Comparison of ENCODE assay signal across 8 cellular contexts in genomic region chr12:55829967-55830600, GRCh38. TPM values are rescaled to one million over a fixed set of nuclear protein-coding genes. Genes with fewer than 3 reads are reported as not detected.
DNase-seq lines count a peak whose midpoint lies in the region; ATAC-seq, FAIRE-seq and TF ChIP-seq lines count a peak whose summit lies in the region.

No MANE protein-coding gene starts in this region.

- FAIRE-seq in small intestine (lab: Jason Lieb, UNC), result no peak

- 2% methylated on average over 20 of the region's 37 CpGs for WGBS in SK-N-SH (ENCODE audit: low lambda C conversion rate)
- 0 to 1% (median 0%) methylated on average over 31 to 37 of the region's 37 CpGs for WGBS in small intestine, 3 donors

- ATAC-seq in GM18519 (IDR thresholded peaks at IDR 0.05; ENCODE audit: low FRiP score, unreplicated experiment) (peak; percentile 4), HG03066 (IDR thresholded peaks at IDR 0.05; ENCODE audit: low read depth, unreplicated experiment) (peak; percentile 34)

- H3K9me3 ChIP-seq in SK-N-SH, result no peaks in the 10 kb centered on the region
- H3K9me3 ChIP-seq in iPS-20b (ENCODE audit: insufficient read depth, low read depth, low read length), result no peaks in the 10 kb centered on the region
- no peaks in the 10 kb centered on the region for H3K9me3 ChIP-seq in small intestine (ENCODE audit: control insufficient read depth, low read depth)

- H3K4me3 ChIP-seq in AG10803 (ENCODE audit: low read length) (peak overlapping the region; percentile 92), SK-N-SH (ENCODE audit: low read depth in 2 of 2, low read length in 1 of 2) (peak overlapping the region; percentile 89 to 92), iPS-20b (ENCODE audit: low read length) (peak overlapping the region; percentile 91), small intestine (ENCODE audit: low read depth in 1 of 2, low read length in 2 of 2) (peak overlapping the region; percentile 78 to 84)

- H4K20me1 ChIP-seq in SK-N-SH (ENCODE audit: insufficient read depth), result no peaks in the 10 kb centered on the region

- peaks cover under 1% of the 10 kb centered on the region for H3F3A ChIP-seq in SK-N-SH (replicated peaks; ENCODE audit: insufficient read depth)

- peaks cover 4 to 45% of the 10 kb centered on the region in 2 experiments; a peak in 3 of 4 replicates for H3K4me1 ChIP-seq in SK-N-SH (ENCODE audit: control insufficient read depth in 1 of 2, insufficient read depth in 2 of 2, low read depth in 1 of 2, low read length in 1 of 2)
- peaks cover 8% of the 10 kb centered on the region; the same call in 1 of the 2 replicates for H3K4me1 ChIP-seq in iPS-20b (ENCODE audit: insufficient read depth, low read length)
- H3K4me1 ChIP-seq in small intestine (ENCODE audit: control insufficient read depth in 2 of 2, insufficient read depth in 1 of 2, low read depth in 1 of 2, low read length in 1 of 2), result peaks cover 10% of the 10 kb centered on the region in 2 donors

- peak overlapping the region; percentile 95 for H3K4me2 ChIP-seq in SK-N-SH

- in situ Hi-C loops in T47D (cut with HindIII; ENCODE audit: low pct_unique_long_range_greater_than_20kb, low sequenced_read_pairs), result no loop called here

- peaks cover 51% of the 10 kb centered on the region for H3K79me2 ChIP-seq in SK-N-SH (ENCODE audit: insufficient read depth)

- TF ChIP-seq CTCF in AG10803 (conservative IDR thresholded peaks at IDR 0.05; ENCODE audit: low read length) (no peak), SK-N-SH (IDR thresholded peaks at IDR 0.05) (no peak)

- peaks cover 3 to 14% of the 10 kb centered on the region in 2 experiments for H3K36me3 ChIP-seq in SK-N-SH (replicated peaks in 1 of 2; ENCODE audit: control insufficient read depth in 1 of 2, insufficient read depth in 2 of 2, low read length in 1 of 2)
- H3K36me3 ChIP-seq in iPS-20b (ENCODE audit: insufficient read depth, low read depth, low read length), result peaks cover 8% of the 10 kb centered on the region; the same call in 1 of the 2 replicates
- no peaks in the 10 kb centered on the region for H3K36me3 ChIP-seq in small intestine (ENCODE audit: control insufficient read depth in 2 of 2, insufficient read depth in 2 of 2, low read length in 2 of 2)

- H3K9me2 ChIP-seq in SK-N-SH, result no peaks in the 10 kb centered on the region

- H2AFZ ChIP-seq in SK-N-SH (ENCODE audit: low read depth), result peak overlapping the region; percentile 61; the same call in 1 of the 2 replicates

- TF ChIP-seq EP300 in SK-N-SH (IDR thresholded peaks at IDR 0.05; ENCODE audit: borderline replicate concordance in 1 of 2, low read depth in 1 of 2, low read length in 1 of 2), result no peak; a peak in 1 of 4 replicates

- H3K27ac ChIP-seq in SK-N-SH (ENCODE audit: low read depth in 2 of 2, low read length in 1 of 2), result peak overlapping the region; percentile 84
- peak overlapping the region; percentile 83 for H3K27ac ChIP-seq in iPS-20b (ENCODE audit: low read length)
- peak overlapping the region; percentile 82 to 96 for H3K27ac ChIP-seq in small intestine (ENCODE audit: low read depth in 1 of 2, low read length in 1 of 2)

- peak; percentile 39; the same call in 1 of the 2 replicates for TF ChIP-seq RAD21 in SK-N-SH (IDR thresholded peaks at IDR 0.05; ENCODE audit: low read length)

- H3K27me3 ChIP-seq in SK-N-SH (ENCODE audit: insufficient read depth) (no peaks in the 10 kb centered on the region), iPS-20b (ENCODE audit: insufficient read depth, low read length) (no peaks in the 10 kb centered on the region), small intestine (ENCODE audit: control insufficient read depth in 2 of 2, insufficient read depth in 2 of 2, low read length in 2 of 2) (no peaks in the 10 kb centered on the region)

- peak overlapping the region; percentile 84 for H3K9ac ChIP-seq in SK-N-SH
- H3K9ac ChIP-seq in iPS-20b (ENCODE audit: low read depth, low read length), result peak overlapping the region; percentile 95

- DNase-seq in AG10803 (ENCODE audit: low read depth) (no peak), SK-N-SH (peak; percentile 79), T47D (ENCODE audit: low read depth in 1 of 2, low spot score in 1 of 2) (peak; percentile 36 to 52), small intestine (peak; percentile 70), kidney tubule cell (ENCODE audit: low spot score) (no peak)

- CTCF ChIA-PET in SK-N-SH (lab: Yijun Ruan, JAX), result interaction anchor here (0.6 to 3.6 kb wide), 13 partner anchors 10 to 1431 kb away, joined by 3 to 36 read pairs (median 5); partner anchors contain the start of genes DGKA, GDF11, ORMDL2 and PYM1

- POLR2A ChIA-PET in SK-N-SH (lab: Yijun Ruan, JAX), result interaction anchor here (0.8 to 3.9 kb wide), 20 partner anchors 12 to 288 kb away, joined by 3 to 54 read pairs (median 5); partner anchors contain the start of genes CD63, GDF11, ORMDL2 and PA2G4

TF ChIP-seq in SK-N-SH, 30 proteins besides CTCF, POLR2A, EP300 and RAD21:
- no peak for TF ChIP-seq POLR2AphosphoS5 (IDR thresholded peaks at IDR 0.05; ENCODE audit: low read depth, low read length)
- TF ChIP-seq TEAD4 (IDR thresholded peaks at IDR 0.05; ENCODE audit: borderline replicate concordance, insufficient read depth), result no peak
- TF ChIP-seq SIN3A (IDR thresholded peaks at IDR 0.05; ENCODE audit: borderline replicate concordance, low read depth, low read length), result 0 out of 2 replicates have a peak, but pooled peaks have one; percentile 15
- peak; percentile 6; the same call in 1 of the 2 replicates for TF ChIP-seq SMC3 (IDR thresholded peaks at IDR 0.05; ENCODE audit: low read depth, low read length)
- TF ChIP-seq RCOR1 (IDR thresholded peaks at IDR 0.05; ENCODE audit: low read length), result no peak
- peak; percentile 22; the same call in 1 of the 2 replicates for TF ChIP-seq FOXJ3 (CRISPR knock-in tag; IDR thresholded peaks at IDR 0.05)

RNA-seq across cellular contexts. Expression of gene DNAJC14, which starts 0.7 kb away (rescaled TPM):
- 11.0 and 15.4 TPM in 2 replicates for polyA plus RNA-seq in SK-N-SH (2012; rRNA removed)
- 15.9 and 16.6 TPM in 2 replicates for polyA plus RNA-seq in SK-N-SH (2012; cell fraction: cytosol; rRNA removed)
- polyA plus RNA-seq in SK-N-SH (2012; cell fraction: nucleus; rRNA removed), result 7.5 and 9.3 TPM in 2 replicates
- polyA plus RNA-seq in small intestine, result 10 to 100 TPM; 12.7 to 25.3 (median 13.2) TPM

RNA-seq across cellular contexts. Expression of gene ORMDL2, which starts 12.2 kb away (rescaled TPM):
- 35.2 and 37.3 TPM in 2 replicates for polyA plus RNA-seq in SK-N-SH (2012; rRNA removed)
- 33.4 and 34.1 TPM in 2 replicates for polyA plus RNA-seq in SK-N-SH (2012; cell fraction: cytosol; rRNA removed)
- polyA plus RNA-seq in SK-N-SH (2012; cell fraction: nucleus; rRNA removed), result 25.2 and 27.5 TPM in 2 replicates
- 10 to 100 TPM; 27.1 to 50.4 (median 34.0) TPM for polyA plus RNA-seq in small intestine

RNA-seq across cellular contexts. Expression of gene SARNP, which starts 12.6 kb away (rescaled TPM):
- 65.8 and 66.9 TPM in 2 replicates for polyA plus RNA-seq in SK-N-SH (2012; rRNA removed)
- 92.0 and 146 TPM in 2 replicates for polyA plus RNA-seq in SK-N-SH (2012; cell fraction: cytosol; rRNA removed)
- 23.2 and 38.0 TPM in 2 replicates for polyA plus RNA-seq in SK-N-SH (2012; cell fraction: nucleus; rRNA removed)
- polyA plus RNA-seq in small intestine, result 10 to 100 TPM; 72.2 to 89.8 (median 78.4) TPM

RNA-seq across cellular contexts. Expression of gene MMP19, which starts 12.7 kb away (rescaled TPM):
- 5.7 and 6.8 TPM in 2 replicates for polyA plus RNA-seq in SK-N-SH (2012; rRNA removed)
- 3.1 and 3.8 TPM in 2 replicates for polyA plus RNA-seq in SK-N-SH (2012; cell fraction: cytosol; rRNA removed)
- 13.5 and 15.4 TPM in 2 replicates for polyA plus RNA-seq in SK-N-SH (2012; cell fraction: nucleus; rRNA removed)
- 1 to 10 TPM in 1 of 3 donors, under 1 TPM in 1, not detected in 1; 0.54 to 4.1 TPM for polyA plus RNA-seq in small intestine

Comparison
In these comparisons a context has a peak if more than half of its experiments do, and no peak if none do; other contexts are left out.
1. DNase-seq: peak in SK-N-SH (single experiment), T47D (2 of 2) and small intestine (single experiment); none in AG10803 (single experiment) and kidney tubule cell (single experiment).
2. Peak in every context shown above with its lines, with median percentiles within 50 percentile points of each other: H3K4me3 ChIP-seq and H3K27ac ChIP-seq.